Comparison of ENCODE assay signal across 9 cellular contexts in the genomic region with DNA sequence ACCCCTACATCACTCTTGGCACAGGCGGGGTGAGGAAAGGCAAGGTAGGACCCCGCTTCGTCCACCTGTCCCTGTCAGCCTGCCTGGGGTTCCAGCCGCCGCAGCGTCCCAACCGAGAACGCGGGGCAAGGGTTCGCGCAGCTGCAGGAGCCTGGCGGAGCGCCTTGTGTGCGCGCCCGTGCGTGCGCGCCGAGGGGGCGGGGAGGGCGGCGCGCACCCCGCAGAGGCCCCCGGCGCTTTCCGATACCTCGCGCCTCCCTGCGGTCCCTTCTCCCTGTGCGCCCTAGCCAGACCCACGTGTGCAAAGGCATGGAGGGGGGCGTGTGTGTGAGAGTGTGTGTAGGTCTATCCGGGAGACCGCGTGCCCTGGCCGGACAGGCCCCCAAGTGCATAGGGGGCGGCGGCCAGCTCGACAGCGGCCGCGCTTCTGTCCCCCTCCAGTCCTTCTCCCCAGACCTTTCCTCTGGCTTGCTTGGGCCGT.
A peak's percentile ranks its signal among the peaks of the same experiment; 100 is the strongest.
DNase-seq lines count a peak whose midpoint lies in the region; TF ChIP-seq lines count a peak whose summit lies in the region.
"Had no signal": no experiment of that assay in that cellular context is flagged by ENCODE, and none has a peak within 500 bp of the region (broad histone marks: within the 10 kb centered on the region; RNA-seq: fewer than 3 reads in every experiment).

No MANE protein-coding gene starts in this region.

- H3K9me3 ChIP-seq in thyroid gland: no peaks in the 10 kb centered on the region

- H3K27me3 ChIP-seq in brain microvascular endothelial cell (replicated peaks) (no peaks in the 10 kb centered on the region), kidney epithelial cell (ENCODE audit: control insufficient read depth, insufficient read depth, low read length) (peaks cover 20% of the 10 kb centered on the region), thyroid gland (no peaks in the 10 kb centered on the region)

- WGBS in thyroid gland, 2 donors: 1 to 10% methylated on average over 20 to 21 of the region's 45 CpGs

- H3K4me1 ChIP-seq in thyroid gland: peaks cover 5 to 34% of the 10 kb centered on the region in 2 donors

- intact Hi-C loops in thyroid gland (cut with DNase I): loop anchor here (5.0 kb wide), 2 partner anchors 62 to 117 kb away; no protein-coding TSS in a partner anchor

- H3K27ac ChIP-seq in brain microvascular endothelial cell (no peak overlapping the region), thyroid gland (no peak overlapping the region)

- no peaks in the 10 kb centered on the region for H3K36me3 ChIP-seq in brain microvascular endothelial cell (replicated peaks)
- no peaks in the 10 kb centered on the region for H3K36me3 ChIP-seq in kidney epithelial cell (ENCODE audit: control insufficient read depth, insufficient read depth, low read length)
- H3K36me3 ChIP-seq in thyroid gland: no peaks in the 10 kb centered on the region

- no peak for TF ChIP-seq CTCF in brain microvascular endothelial cell (IDR thresholded peaks at IDR 0.05; ENCODE audit: low read depth, low read length, missing control alignments)
- TF ChIP-seq CTCF in kidney epithelial cell (IDR thresholded peaks at IDR 0.05; ENCODE audit: insufficient read depth, low read length, poor library complexity, severe bottlenecking): no peak
- no peak for TF ChIP-seq CTCF in thyroid gland (IDR thresholded peaks at IDR 0.05)

- peak overlapping the region; percentile 57 for H3K4me3 ChIP-seq in brain microvascular endothelial cell (ENCODE audit: low read depth, low read length)
- H3K4me3 ChIP-seq in kidney epithelial cell (ENCODE audit: low read depth, low read length): peak overlapping the region; percentile 45
- peak overlapping the region in 2 of 3 donors; percentile 38 to 41 for H3K4me3 ChIP-seq in thyroid gland (replicated peaks in 1 of 3)
- H3K4me3 ChIP-seq: K562 had no signal

- in situ Hi-C loops in brain microvascular endothelial cell (cut with HindIII; ENCODE audit: low pct_ligation_motif_present, low sequenced_read_pairs): no loop called here

- DNase-seq in NCI-H1436 (lab: John Stamatoyannopoulos, UW): peak; percentile 20
- DNase-seq in NCI-H1436 treated with DMSO at 0.1 percent for 48 hours (lab: John Stamatoyannopoulos, UW): no peak
- DNase-seq in brain microvascular endothelial cell: peak; percentile 47
- DNase-seq in kidney epithelial cell (ENCODE audit: low read depth): no peak
- peak; percentile 26 to 28 for DNase-seq in thyroid gland
- DNase-seq in GF-D8 (lab: John Stamatoyannopoulos, UW): no peak
- DNase-seq in NCI-H1694 treated with DMSO at 0.1 percent for 48 hours (lab: John Stamatoyannopoulos, UW): no peak
- no peak for DNase-seq in activated effector memory CD4-positive, alpha-beta T cell treated with anti-CD3 and anti-CD28 coated beads, Interleukin-2, amount 50 U/mL, for 16 hours

- TF ChIP-seq POLR2A in thyroid gland (IDR thresholded peaks at IDR 0.05): no peak

Comparison
In these comparisons a context has a peak if more than half of its experiments do, and no peak if none do; other contexts are left out.
1. DNase-seq: peak in NCI-H1436 (single experiment), brain microvascular endothelial cell (single experiment) and thyroid gland (2 of 2); none in NCI-H1436 treated with DMSO at 0.1 percent for 48 hours (single experiment), kidney epithelial cell (single experiment), GF-D8 (single experiment), NCI-H1694 treated with DMSO at 0.1 percent for 48 hours (single experiment) and activated effector memory CD4-positive, alpha-beta T cell treated with anti-CD3 and anti-CD28 coated beads, Interleukin-2, amount 50 U/mL, for 16 hours (single experiment).
2. Peak in every context shown above with its lines, with median percentiles within 50 percentile points of each other: H3K4me3 ChIP-seq.